In genomic region chr17:72943826-72944689, GRCh38 we compare ENCODE assay signal across 28 cellular contexts.
DNase-seq lines count a peak whose midpoint lies in the region; ATAC-seq and TF ChIP-seq lines count a peak whose summit lies in the region.
"Had no signal": no experiment of that assay in that cellular context is flagged by ENCODE, and none has a peak within 500 bp of the region (broad histone marks: within the 10 kb centered on the region; RNA-seq: fewer than 3 reads in every experiment).

No MANE protein-coding gene starts in this region.

- no peaks in the 10 kb centered on the region for H3K27me3 Mint-ChIP-seq in CD8-positive, alpha-beta T cell (ENCODE audit: low read depth)
- H3K27me3 Mint-ChIP-seq: CD4-positive, CD25-positive, alpha-beta regulatory T cell had no signal

- H3K27me3 ChIP-seq in WERI-Rb-1 (ENCODE audit: insufficient read depth, low read depth, severe bottlenecking) (no peaks in the 10 kb centered on the region), body of pancreas (no peaks in the 10 kb centered on the region)
- H3K27me3 ChIP-seq in CD8-positive, alpha-beta T cell (ENCODE audit: insufficient read depth, low read length): no peaks in the 10 kb centered on the region
- H3K27me3 ChIP-seq: Peyer's patch, tibial artery had no signal

- POLR2A ChIA-PET in CD8-positive, alpha-beta T cell (lab: Charles Lee): no interaction called here

- H3K27ac ChIP-seq in WERI-Rb-1 (peak overlapping the region; percentile 95), body of pancreas (no peak overlapping the region)
- no peak overlapping the region for H3K27ac ChIP-seq in CD8-positive, alpha-beta T cell (ENCODE audit: low read depth, low read length)
- H3K27ac ChIP-seq: Peyer's patch, SK-N-MC, tibial artery had no signal

- in situ Hi-C loops in G401 (cut with HindIII; ENCODE audit: low sequenced_read_pairs): no loop called here

- H3K36me3 ChIP-seq in WERI-Rb-1: peaks cover 3% of the 10 kb centered on the region; the same call in 1 of the 2 replicates
- H3K36me3 ChIP-seq in body of pancreas (replicated peaks in 1 of 2; ENCODE audit: insufficient read depth in 1 of 2, low read depth in 2 of 2): no peaks in the 10 kb centered on the region
- H3K36me3 ChIP-seq in CD8-positive, alpha-beta T cell (ENCODE audit: insufficient read depth, low read length): no peaks in the 10 kb centered on the region
- H3K36me3 ChIP-seq: Peyer's patch had no signal

- CTCF ChIA-PET in CD8-positive, alpha-beta T cell (lab: Charles Lee): no interaction called here

- no peak overlapping the region for H3K27ac Mint-ChIP-seq in CD8-positive, alpha-beta T cell
- H3K27ac Mint-ChIP-seq: CD4-positive, CD25-positive, alpha-beta regulatory T cell; progenitor cell of endocrine pancreas; T-helper 1 cell treated with Interleukin-12 subunit alpha and Interleukin-12 subunit beta and Interleukin-4 antibody, amounts not matched to agents 30 μg/mL and 1 μg/mL, for 36 hours had no signal

- ATAC-seq in esophagus mucosa: no peak
- ATAC-seq in HG03378 (IDR thresholded peaks at IDR 0.05; ENCODE audit: unreplicated experiment): no peak
- no peak for ATAC-seq in body of pancreas
- ATAC-seq in CD8-positive, alpha-beta T cell: no peak
- ATAC-seq: activated T-cell treated with anti-CD3 and anti-CD28 coated beads, Interleukin-2, amount 50 U/mL, for 4 hours; sciatic nerve had no signal

- H3K9me3 ChIP-seq in WERI-Rb-1 (ENCODE audit: severe bottlenecking) (no peaks in the 10 kb centered on the region), body of pancreas (no peaks in the 10 kb centered on the region)
- no peaks in the 10 kb centered on the region for H3K9me3 ChIP-seq in CD8-positive, alpha-beta T cell (ENCODE audit: low read length)
- H3K9me3 ChIP-seq: Peyer's patch, tibial artery had no signal

- no peak overlapping the region for H3K4me3 Mint-ChIP-seq in CD8-positive, alpha-beta T cell
- H3K4me3 Mint-ChIP-seq: activated T-cell treated with anti-CD3 and anti-CD28 coated beads, Interleukin-2, amount 50 U/mL, for 4 hours; CD4-positive, CD25-positive, alpha-beta regulatory T cell; T-helper 1 cell treated with Interleukin-12 subunit alpha and Interleukin-12 subunit beta and Interleukin-4 antibody, amounts not matched to agents 30 μg/mL and 1 μg/mL, for 36 hours had no signal

- H3K9me3 Mint-ChIP-seq in CD8-positive, alpha-beta T cell: no peaks in the 10 kb centered on the region
- H3K9me3 Mint-ChIP-seq: activated T-cell treated with anti-CD3 and anti-CD28 coated beads, Interleukin-2, amount 50 U/mL, for 4 hours; CD4-positive, CD25-positive, alpha-beta regulatory T cell; T-helper 1 cell treated with Interleukin-12 subunit alpha and Interleukin-12 subunit beta and Interleukin-4 antibody, amounts not matched to agents 30 μg/mL and 1 μg/mL, for 36 hours had no signal

- intact Hi-C loops in body of pancreas (cut with DNase I): no loop called here
- intact Hi-C loops in CD8-positive, alpha-beta T cell (cut with DNase I, micrococcal nuclease): no loop called here

- peaks cover 60% of the 10 kb centered on the region for H3K36me3 Mint-ChIP-seq in CD8-positive, alpha-beta T cell

- 91 to 93% methylated on average over 4 of the region's 4 CpGs for WGBS in body of pancreas, 2 donors

- DNase-seq in G401 (ENCODE audit: low spot score) (peak; percentile 32), NAMALWA (ENCODE audit: low spot score) (peak; percentile 17), WERI-Rb-1 (peak; percentile 94), medulla oblongata (ENCODE audit: extremely low spot score) (peak; percentile 66), body of pancreas (no peak)
- DNase-seq in CD8-positive, alpha-beta T cell: no peak
- DNase-seq: activated CD4-positive, alpha-beta T cell treated with anti-CD3 and anti-CD28 coated beads for 48 hours; activated naive CD4-positive, alpha-beta T cell treated with Interleukin-2 at 50 U/mL for 16 hours; activated T-cell treated with anti-CD3 and anti-CD28 coated beads, Interleukin-2, amount 50 U/mL, for 4 hours; CD4-positive, CD25-positive, alpha-beta regulatory T cell; central memory CD4-positive, alpha-beta T cell; GF-D8; glutamatergic neuron; GOT3; NCI-H1092 treated with DMSO at 0.1 percent for 48 hours; NCI-H187 treated with DMSO at 0.1 percent for 48 hours; NCI-H510A; Peyer's patch; stimulated activated CD4-positive, alpha-beta T cell treated with anti-CD3 and anti-CD28 coated beads, Interleukin-4, amount 100 ng/mL, for 4 hours; stimulated activated naive CD4-positive, alpha-beta T cell treated with Interleukin-2 at 50 U/mL for 16 hours; tibial artery had no signal

- no peak for TF ChIP-seq CTCF in WERI-Rb-1 (IDR thresholded peaks at IDR 0.05; ENCODE audit: low read depth, low read length)
- no peak for TF ChIP-seq CTCF in body of pancreas (IDR thresholded peaks at IDR 0.05)
- TF ChIP-seq CTCF in CD8-positive, alpha-beta T cell (IDR thresholded peaks at IDR 0.05): no peak

- H3K4me3 ChIP-seq in WERI-Rb-1 (ENCODE audit: low read depth, low read length) (peak overlapping the region; percentile 75), body of pancreas (no peak overlapping the region)
- H3K4me3 ChIP-seq in CD8-positive, alpha-beta T cell (ENCODE audit: low read depth, low read length): no peak overlapping the region
- H3K4me3 ChIP-seq: lung, Peyer's patch, SK-N-MC, tibial artery had no signal

- no peaks in the 10 kb centered on the region for H3K4me1 Mint-ChIP-seq in CD8-positive, alpha-beta T cell (ENCODE audit: low read depth)

- no peaks in the 10 kb centered on the region for H3K4me1 ChIP-seq in body of pancreas
- H3K4me1 ChIP-seq in CD8-positive, alpha-beta T cell (ENCODE audit: insufficient read depth, low read length): no peaks in the 10 kb centered on the region
- H3K4me1 ChIP-seq: Peyer's patch, tibial artery had no signal

- TF ChIP-seq POLR2A in body of pancreas (IDR thresholded peaks at IDR 0.05): no peak

Comparison
In these comparisons a context has a peak if more than half of its experiments do, and no peak if none do; other contexts are left out.
1. DNase-seq: peak in G401 (single experiment), NAMALWA (single experiment), WERI-Rb-1 (single experiment) and medulla oblongata (single experiment); none in body of pancreas (0 of 4) and CD8-positive, alpha-beta T cell (0 of 7).